Comparison of ENCODE assay signal across 8 cellular contexts in genomic region chr1:42420911-42421585, GRCh38. TPM values are rescaled to one million over a fixed set of nuclear protein-coding genes. Genes with fewer than 3 reads are reported as not detected.
DNase-seq lines count a peak whose midpoint lies in the region; ATAC-seq and TF ChIP-seq lines count a peak whose summit lies in the region.

No MANE protein-coding gene starts in this region.

- H3K36me3 Mint-ChIP-seq in Calu3 (ENCODE audit: insufficient read depth, unreplicated experiment), result no peaks in the 10 kb centered on the region

- no peak overlapping the region for H3K4me3 Mint-ChIP-seq in Calu3 (ENCODE audit: low read depth, unreplicated experiment)

- no peak for TF ChIP-seq CTCF in Calu3 (IDR thresholded peaks at IDR 0.05; ENCODE audit: unreplicated experiment)

- CTCF ChIA-PET in Calu3 (lab: Charles Lee), result no interaction called here

- H3K9me3 Mint-ChIP-seq in Calu3 (ENCODE audit: low read depth, unreplicated experiment), result no peaks in the 10 kb centered on the region

- peaks cover 40% of the 10 kb centered on the region for H3K27me3 Mint-ChIP-seq in Calu3 (ENCODE audit: unreplicated experiment)

- no peak overlapping the region for H3K27ac Mint-ChIP-seq in Calu3 (ENCODE audit: unreplicated experiment)

- ATAC-seq in activated CD4-positive, CD25-positive, alpha-beta regulatory T cell treated with anti-CD3 and anti-CD28 coated beads, Interleukin-2, amount 50 U/mL, for 24 hours, result no peak
- ATAC-seq in GM21717 (IDR thresholded peaks at IDR 0.05; ENCODE audit: unreplicated experiment), result no peak

- BruUV-seq in Calu3 (replicated peaks; lab: Mats Ljungman, UMichigan), result no TSS peak

- H3K4me1 Mint-ChIP-seq in Calu3 (ENCODE audit: low read depth, unreplicated experiment), result no peaks in the 10 kb centered on the region

- peak; percentile 77 for DNase-seq in AG08395 (ENCODE audit: low spot score)
- peak; percentile 63 for DNase-seq in NCI-H1436 treated with DMSO at 0.1 percent for 48 hours (lab: John Stamatoyannopoulos, UW)
- DNase-seq in astrocyte of the hippocampus (ENCODE audit: low read depth, low spot score), result peak; percentile 96
- peak; percentile 96 for DNase-seq in left kidney (ENCODE audit: low read depth, low spot score)
- DNase-seq in GF-D8 (lab: John Stamatoyannopoulos, UW), result no peak
- no peak for DNase-seq in Calu3

- intact Hi-C loops in Calu3 (cut with micrococcal nuclease; ENCODE audit: unreplicated experiment), result no loop called here

RNA-seq across cellular contexts. Expression of gene ZMYND12, which starts 34.8 kb away (rescaled TPM):
- total RNA-seq in Calu3 (2022), result 0.83 and 1.1 TPM in 2 replicates

RNA-seq across cellular contexts. Expression of gene PPCS, which starts 35.3 kb away (rescaled TPM):
- 67.8 and 72.8 TPM in 2 replicates for total RNA-seq in Calu3 (2022)

RNA-seq across cellular contexts. Expression of gene RIMKLA, which starts 40.5 kb away (rescaled TPM):
- total RNA-seq in Calu3 (2022), result 0.95 and 1.3 TPM in 2 replicates

RNA-seq across cellular contexts. Expression of gene CCDC30, which starts 42.0 kb away (rescaled TPM):
- 4.4 and 5.1 TPM in 2 replicates for total RNA-seq in Calu3 (2022)

Comparison
In these comparisons a context has a peak if more than half of its experiments do, and no peak if none do; other contexts are left out.
1. DNase-seq: peak in AG08395 (single experiment), NCI-H1436 treated with DMSO at 0.1 percent for 48 hours (single experiment), astrocyte of the hippocampus (single experiment) and left kidney (single experiment); none in GF-D8 (single experiment) and Calu3 (single experiment).